Comparison of ENCODE assay signal across 9 cellular contexts in the genomic region with DNA sequence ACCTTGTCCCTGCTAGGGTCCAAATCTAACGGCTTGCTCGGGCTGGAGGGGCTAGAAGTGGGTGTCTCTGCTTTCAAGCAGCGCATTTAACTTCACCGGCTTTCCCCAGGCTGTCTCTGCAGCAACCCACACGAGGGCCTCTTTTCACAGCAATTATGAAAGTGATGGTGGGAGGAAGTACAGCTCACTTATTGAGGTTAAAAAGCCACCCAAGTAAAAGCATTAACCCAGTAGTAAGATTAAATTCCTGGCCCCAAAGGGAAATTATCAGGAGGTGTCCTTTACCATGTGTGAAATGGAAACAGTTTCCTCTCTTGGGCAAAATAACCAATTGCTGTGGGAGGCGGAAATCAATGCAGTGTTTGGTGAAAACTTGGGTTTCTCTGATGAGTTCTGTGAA. TPM values are rescaled to one million over a fixed set of nuclear protein-coding genes. Genes with fewer than 3 reads are reported as not detected.
DNase-seq lines count a peak whose midpoint lies in the region; ATAC-seq, FAIRE-seq and TF ChIP-seq lines count a peak whose summit lies in the region.
"Had no signal": no experiment of that assay in that cellular context is flagged by ENCODE, and none has a peak within 500 bp of the region (broad histone marks: within the 10 kb centered on the region; RNA-seq: fewer than 3 reads in every experiment).

No MANE protein-coding gene starts in this region.

- no peaks in the 10 kb centered on the region for H3K36me3 Mint-ChIP-seq in activated CD4-positive, alpha-beta T cell treated with anti-CD3 and anti-CD28 coated beads, Interleukin-2, amount 10 ng/mL, durations not matched to agents 24 days and 14 days (ENCODE audit: low read depth)

- TF ChIP-seq POLR2A in GM12891 (IDR thresholded peaks at IDR 0.05; ENCODE audit: low read depth, low read length): no peak

- H3K4me3 Mint-ChIP-seq in activated CD4-positive, alpha-beta T cell treated with anti-CD3 and anti-CD28 coated beads, Interleukin-2, amount 10 ng/mL, durations not matched to agents 24 days and 14 days: peak overlapping the region; percentile 66

- intact Hi-C loops in activated CD4-positive, alpha-beta T cell treated with anti-CD3 and anti-CD28 coated beads, Interleukin-2, amount 10 ng/mL, durations not matched to agents 24 days and 14 days (cut with micrococcal nuclease): loop anchor here (1.0 to 5.0 kb wide), 2 partner anchors 113 to 626 kb away; a partner anchor contains a TSS

- ATAC-seq in HG02610 (IDR thresholded peaks at IDR 0.05; ENCODE audit: unreplicated experiment) (peak; percentile 83), HG02970 (IDR thresholded peaks at IDR 0.05; ENCODE audit: low FRiP score, unreplicated experiment) (no peak)

- peak overlapping the region; percentile 86 for H3K27ac Mint-ChIP-seq in activated CD4-positive, alpha-beta T cell treated with anti-CD3 and anti-CD28 coated beads, Interleukin-2, amount 10 ng/mL, durations not matched to agents 24 days and 14 days

- H3K4me1 Mint-ChIP-seq in activated CD4-positive, alpha-beta T cell treated with anti-CD3 and anti-CD28 coated beads, Interleukin-2, amount 10 ng/mL, durations not matched to agents 24 days and 14 days: peaks cover 46% of the 10 kb centered on the region

- no peak for FAIRE-seq in GM12891 (lab: Jason Lieb, UNC)

- no peaks in the 10 kb centered on the region for H3K27me3 Mint-ChIP-seq in activated CD4-positive, alpha-beta T cell treated with anti-CD3 and anti-CD28 coated beads, Interleukin-2, amount 10 ng/mL, durations not matched to agents 24 days and 14 days

- no peaks in the 10 kb centered on the region for H3K9me3 Mint-ChIP-seq in activated CD4-positive, alpha-beta T cell treated with anti-CD3 and anti-CD28 coated beads, Interleukin-2, amount 10 ng/mL, durations not matched to agents 24 days and 14 days

- DNase-seq in GM12891 (ENCODE audit: insufficient read length, low spot score) (peak; percentile 41), mucosa of gallbladder (ENCODE audit: low spot score) (peak; percentile 2), NCI-H526 treated with DMSO at 0.1 percent for 48 hours (lab: John Stamatoyannopoulos, UW) (no peak), NAMALWA (ENCODE audit: low spot score) (no peak), glomerular visceral epithelial cell (ENCODE audit: extremely low spot score) (no peak)
- DNase-seq in activated CD4-positive, alpha-beta T cell treated with anti-CD3 and anti-CD28 coated beads, Interleukin-2, amount 10 ng/mL, durations not matched to agents 24 days and 14 days: peak; percentile 80

TF ChIP-seq in GM12891, 5 proteins besides CTCF, POLR2A, EP300 and RAD21:
- peak; percentile 57 for TF ChIP-seq SPI1 (IDR thresholded peaks at IDR 0.05; ENCODE audit: low read depth, low read length)
- TF ChIP-seq PAX5 (IDR thresholded peaks at IDR 0.05; ENCODE audit: insufficient read depth, low read length, severe bottlenecking): no peak
- no peak for TF ChIP-seq POU2F2 (IDR thresholded peaks at IDR 0.05; ENCODE audit: low read depth, low read length)
- TF ChIP-seq POLR2AphosphoS5 (IDR thresholded peaks at IDR 0.05; ENCODE audit: low read depth, low read length): no peak
- no peak for TF ChIP-seq TAF1 (IDR thresholded peaks at IDR 0.05; ENCODE audit: low read depth, low read length)

RNA-seq across cellular contexts. Expression of a gene that starts 41.1 kb away (rescaled TPM):
- 16.2 TPM for polyA plus RNA-seq in GM12891 (2012; ENCODE audit: low read depth, missing spikeins)
- total RNA-seq in activated CD4-positive, alpha-beta T cell treated with anti-CD3 and anti-CD28 coated beads, Interleukin-2, amount 10 ng/mL, durations not matched to agents 24 days and 14 days: 43.2 and 44.3 TPM in 2 replicates
- total RNA-seq in mucosa of gallbladder: 91.8 TPM

RNA-seq across cellular contexts. Expression of a gene that starts 45.5 kb away (rescaled TPM):
- polyA plus RNA-seq in GM12891 (2012; ENCODE audit: low read depth, missing spikeins): 0.55 TPM
- total RNA-seq in activated CD4-positive, alpha-beta T cell treated with anti-CD3 and anti-CD28 coated beads, Interleukin-2, amount 10 ng/mL, durations not matched to agents 24 days and 14 days: 1.2 and 2.3 TPM in 2 replicates
- total RNA-seq in mucosa of gallbladder: 18.4 TPM

RNA-seq across cellular contexts. Expression of a gene that starts 57.2 kb away (rescaled TPM):
- 0.06 TPM for polyA plus RNA-seq in GM12891 (2012; ENCODE audit: low read depth, missing spikeins)
- 0.44 and 1.4 TPM in 2 replicates for total RNA-seq in activated CD4-positive, alpha-beta T cell treated with anti-CD3 and anti-CD28 coated beads, Interleukin-2, amount 10 ng/mL, durations not matched to agents 24 days and 14 days
- 0.32 TPM for total RNA-seq in mucosa of gallbladder
- total RNA-seq: kidney epithelial cell had no signal

Comparison
In these comparisons a context has a peak if more than half of its experiments do, and no peak if none do; other contexts are left out.
1. DNase-seq: peak in GM12891 (single experiment), activated CD4-positive, alpha-beta T cell treated with anti-CD3 and anti-CD28 coated beads, Interleukin-2, amount 10 ng/mL, durations not matched to agents 24 days and 14 days (single experiment) and mucosa of gallbladder (single experiment); none in NCI-H526 treated with DMSO at 0.1 percent for 48 hours (single experiment), NAMALWA (single experiment) and glomerular visceral epithelial cell (single experiment).